23 cellular contexts compared by ENCODE assay signal in the genomic region with DNA sequence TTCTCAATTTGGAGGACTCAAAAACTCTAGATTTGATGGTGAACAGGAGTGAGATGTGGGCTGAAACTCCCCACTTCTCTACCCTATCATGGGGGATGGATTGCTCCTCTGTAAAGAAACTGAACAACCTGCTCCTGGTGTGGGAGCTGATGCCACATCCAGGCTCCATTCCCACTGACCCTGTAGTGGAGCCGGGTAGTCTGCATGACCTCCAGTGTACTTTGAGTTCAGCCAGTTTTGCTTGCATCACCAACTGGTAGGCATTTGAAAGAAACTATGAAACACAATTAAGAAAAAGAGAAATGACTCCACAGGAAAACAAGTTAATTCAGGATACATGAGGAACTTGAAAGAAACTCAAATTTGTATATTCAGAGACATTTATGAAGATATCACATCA. TPM values are rescaled to one million over a fixed set of nuclear protein-coding genes. Genes with fewer than 3 reads are reported as not detected.
DNase-seq lines count a peak whose midpoint lies in the region; ATAC-seq lines count a peak whose summit lies in the region.
"Had no signal": no experiment of that assay in that cellular context is flagged by ENCODE, and none has a peak within 500 bp of the region (broad histone marks: within the 10 kb centered on the region; RNA-seq: fewer than 3 reads in every experiment).

No MANE protein-coding gene starts in this region.

- ATAC-seq in HG03025 (IDR thresholded peaks at IDR 0.05; ENCODE audit: low FRiP score, unreplicated experiment) (no peak), HG03432 (IDR thresholded peaks at IDR 0.05; ENCODE audit: unreplicated experiment) (no peak)
- ATAC-seq: CD8-positive, alpha-beta T cell; GM23338 had no signal

- H4K8ac ChIP-seq in mesendoderm (ENCODE audit: low read depth, low read length): no peak overlapping the region

- no peak overlapping the region for H3K56ac ChIP-seq in mesendoderm (ENCODE audit: low read length)

- H2BK120ac ChIP-seq in mesendoderm (ENCODE audit: low read depth, low read length): no peak overlapping the region

- H3K27me3 ChIP-seq in mesendoderm (ENCODE audit: insufficient read depth, low read length, poor library complexity): no peaks in the 10 kb centered on the region

- DNase-seq in NOMO-1 treated with DMSO at 0.1 percent for 48 hours (lab: John Stamatoyannopoulos, UW; ENCODE audit: unreplicated experiment): peak; percentile 37
- no peak for DNase-seq in NOMO-1 treated with dmso at 0.1 percent for 144 hours (lab: John Stamatoyannopoulos, UW; ENCODE audit: unreplicated experiment)
- peak; percentile 58 for DNase-seq in MV-4-11 (lab: John Stamatoyannopoulos, UW)
- DNase-seq in islet precursor cell: peak; percentile 38
- DNase-seq in mesendoderm: no peak
- DNase-seq: 8988T; C1 segment of cervical spinal cord; Calu3; CD8-positive, alpha-beta T cell; DMS153; KBM-7; NCI-H1694; NCI-H2081; NCI-H2171; NCI-H345; NCI-H524 treated with DMSO at 0.1 percent for 48 hours; SHP77 treated with DMSO at 0.1 percent for 48 hours; SW 1271 had no signal

- H3K9ac ChIP-seq in mesendoderm (ENCODE audit: low read length): no peak overlapping the region

- no peaks in the 10 kb centered on the region for H3K79me2 ChIP-seq in mesendoderm (ENCODE audit: control insufficient read depth, insufficient read depth, low read length)

- no peak overlapping the region for H2BK15ac ChIP-seq in mesendoderm (replicated peaks; ENCODE audit: low read depth)

- no peak overlapping the region for H3K23ac ChIP-seq in mesendoderm (ENCODE audit: low read length)

- no peak overlapping the region for H3K18ac ChIP-seq in mesendoderm (ENCODE audit: low read length)

- H3K4me2 ChIP-seq in mesendoderm (ENCODE audit: low read length): no peak overlapping the region
- H3K4me2 ChIP-seq: GM23338 had no signal

- H3K4ac ChIP-seq in mesendoderm (ENCODE audit: low read depth, low read length): no peak overlapping the region

- no peak overlapping the region for H2BK5ac ChIP-seq in mesendoderm (ENCODE audit: low read length)

- WGBS in mesendoderm (ENCODE audit: extremely low coverage, insufficient coverage, low lambda C conversion rate): no CpG with 5 or more reads among the region's 1 CpG

- H3K36me3 ChIP-seq in mesendoderm (ENCODE audit: control insufficient read depth, insufficient read depth, low read length): no peaks in the 10 kb centered on the region

- no peaks in the 10 kb centered on the region for H3K79me1 ChIP-seq in mesendoderm (ENCODE audit: low read length)

- no peak overlapping the region for H3K27ac ChIP-seq in mesendoderm (ENCODE audit: low read depth, low read length)
- H3K27ac ChIP-seq: RWPE1, SK-N-MC had no signal

- no peak overlapping the region for H4K5ac ChIP-seq in mesendoderm (ENCODE audit: low read length)

- H3K4me3 ChIP-seq in mesendoderm (ENCODE audit: low read length): no peak overlapping the region
- H3K4me3 ChIP-seq: GM23338, SK-N-MC had no signal

- H3K4me1 ChIP-seq in mesendoderm (ENCODE audit: control insufficient read depth, low read depth, low read length): peaks cover 7% of the 10 kb centered on the region

- H2AK5ac ChIP-seq in mesendoderm (ENCODE audit: low read length): no peak overlapping the region

RNA-seq across cellular contexts. Expression of a gene that starts 27.3 kb away (rescaled TPM):
- polyA plus RNA-seq in mesendoderm (2013, experiment 1 of 2): 0.45 TPM
- 0.13 TPM for polyA plus RNA-seq in mesendoderm (2013, experiment 2 of 2)

Comparison
In these comparisons a context has a peak if more than half of its experiments do, and no peak if none do; other contexts are left out.
1. DNase-seq: peak in NOMO-1 treated with DMSO at 0.1 percent for 48 hours (single experiment), MV-4-11 (single experiment) and islet precursor cell (single experiment); none in NOMO-1 treated with dmso at 0.1 percent for 144 hours (single experiment) and mesendoderm (single experiment).